19 cellular contexts compared by ENCODE assay signal in genomic region chr13:44397766-44398223, GRCh38. TPM values are rescaled to one million over a fixed set of nuclear protein-coding genes. Genes with fewer than 3 reads are reported as not detected.
DNase-seq lines count a peak whose midpoint lies in the region; ATAC-seq, FAIRE-seq and TF ChIP-seq lines count a peak whose summit lies in the region.
"Had no signal": no experiment of that assay in that cellular context is flagged by ENCODE, and none has a peak within 500 bp of the region (broad histone marks: within the 10 kb centered on the region; RNA-seq: fewer than 3 reads in every experiment).

No MANE protein-coding gene starts in this region.

- H2AFZ ChIP-seq in K562 (ENCODE audit: low read depth, low read length): peak overlapping the region; percentile 84
- H2AFZ ChIP-seq: parathyroid adenoma had no signal

- CTCF ChIA-PET in K562 (lab: Yijun Ruan, JAX; ENCODE audit: low intra/inter-chr PET ratio): no interaction called here
- CTCF ChIA-PET in activated CD4-positive, alpha-beta memory T cell treated with anti-CD3 and anti-CD28 coated beads for 36 hours (lab: Charles Lee): no interaction called here

- TF ChIP-seq POLR2A in K562 (conservative IDR thresholded peaks at IDR 0.05) (no peak), sigmoid colon (IDR thresholded peaks at IDR 0.05) (no peak)

- H3K27ac ChIP-seq in HUES6 (ENCODE audit: low read depth, low read length): 0 out of 2 replicates have a peak overlapping the region, but pooled peaks have one; percentile 7
- H3K27ac ChIP-seq in K562 (ENCODE audit: extremely low read depth, low read depth, low read length): peak overlapping the region; percentile 78
- peak overlapping the region; percentile 25 for H3K27ac ChIP-seq in lower lobe of right lung
- H3K27ac ChIP-seq in sigmoid colon: peak overlapping the region in 3 of 4 donors; percentile 5 to 23 (median 21)
- H3K27ac ChIP-seq: HL-60, parathyroid adenoma had no signal

- peaks cover 7% of the 10 kb centered on the region for H3K27me3 Mint-ChIP-seq in activated CD4-positive, alpha-beta memory T cell treated with anti-CD3 and anti-CD28 coated beads for 36 hours
- H3K27me3 Mint-ChIP-seq: activated CD4-positive, alpha-beta T cell treated with anti-CD3 and anti-CD28 coated beads for 36 hours had no signal

- no peak overlapping the region for H3K4me3 ChIP-seq in HUES6 (ENCODE audit: low read depth, low read length)
- H3K4me3 ChIP-seq in K562: no peak overlapping the region
- no peak overlapping the region for H3K4me3 ChIP-seq in lower lobe of right lung
- no peak overlapping the region for H3K4me3 ChIP-seq in sigmoid colon

- H3K27me3 ChIP-seq in HUES6 (ENCODE audit: control insufficient read depth, insufficient read depth, low read length): no peaks in the 10 kb centered on the region
- no peaks in the 10 kb centered on the region for H3K27me3 ChIP-seq in K562 (ENCODE audit: control insufficient read depth in 2 of 2, insufficient read depth in 2 of 2, low read length in 2 of 2)
- no peaks in the 10 kb centered on the region for H3K27me3 ChIP-seq in lower lobe of right lung (ENCODE audit: low read depth)
- H3K27me3 ChIP-seq in sigmoid colon: no peaks in the 10 kb centered on the region

- no peaks in the 10 kb centered on the region for H3K9me3 Mint-ChIP-seq in activated CD4-positive, alpha-beta memory T cell treated with anti-CD3 and anti-CD28 coated beads for 36 hours

- POLR2A ChIA-PET in K562 (lab: Yijun Ruan, JAX): interaction anchor here (0.6 to 1.1 kb wide), 2 partner anchors 12 to 23 kb away, joined by 3 to 4 read pairs; no protein-coding TSS in a partner anchor
- POLR2A ChIA-PET in activated CD4-positive, alpha-beta memory T cell treated with anti-CD3 and anti-CD28 coated beads for 36 hours (lab: Charles Lee): interaction anchor here (0.8 kb wide), 1 partner anchor 189 kb away, joined by 3 read pairs; no protein-coding TSS in a partner anchor

- no peak for TF ChIP-seq CTCF in K562 (IDR thresholded peaks at IDR 0.05 in 2 of 3, conservative IDR thresholded peaks at IDR 0.05 in 1 of 3; ENCODE audit: insufficient read depth in 2 of 3, low read depth in 1 of 3, low read length in 3 of 3)
- no peak for TF ChIP-seq CTCF in lower lobe of right lung (IDR thresholded peaks at IDR 0.05)
- TF ChIP-seq CTCF in sigmoid colon (IDR thresholded peaks at IDR 0.05): no peak

- peak overlapping the region; percentile 63 for H3K4me2 ChIP-seq in K562 (ENCODE audit: insufficient read depth, low read length)

- H3K36me3 ChIP-seq in HUES6 (ENCODE audit: control insufficient read depth, insufficient read depth, low read length): no peaks in the 10 kb centered on the region
- H3K36me3 ChIP-seq in K562 (ENCODE audit: control insufficient read depth, insufficient read depth, low read length): no peaks in the 10 kb centered on the region
- no peaks in the 10 kb centered on the region for H3K36me3 ChIP-seq in lower lobe of right lung
- no peaks in the 10 kb centered on the region for H3K36me3 ChIP-seq in sigmoid colon

- H3K4me1 Mint-ChIP-seq in activated CD4-positive, alpha-beta memory T cell treated with anti-CD3 and anti-CD28 coated beads for 36 hours (ENCODE audit: low read depth): no peaks in the 10 kb centered on the region
- H3K4me1 Mint-ChIP-seq: activated CD4-positive, alpha-beta T cell treated with anti-CD3 and anti-CD28 coated beads for 36 hours; B cell had no signal

- H3K4me3 Mint-ChIP-seq in activated CD4-positive, alpha-beta memory T cell treated with anti-CD3 and anti-CD28 coated beads for 36 hours: no peak overlapping the region
- H3K4me3 Mint-ChIP-seq: activated CD4-positive, alpha-beta T cell treated with anti-CD3 and anti-CD28 coated beads for 36 hours; B cell had no signal

- FAIRE-seq in K562 (lab: Jason Lieb, UNC): peak; percentile 88
- FAIRE-seq: GM12891, GM19239 had no signal

- no peaks in the 10 kb centered on the region for H4K20me1 ChIP-seq in K562 (replicated peaks; ENCODE audit: control insufficient read depth, insufficient read depth, low read length)

- no peaks in the 10 kb centered on the region for H3K79me2 ChIP-seq in K562 (ENCODE audit: control insufficient read depth, insufficient read depth, low read length)
- H3K79me2 ChIP-seq: parathyroid adenoma had no signal

- H3K9ac ChIP-seq in HUES6 (ENCODE audit: low read length): no peak overlapping the region
- H3K9ac ChIP-seq in K562 (ENCODE audit: insufficient read depth in 1 of 2, low read depth in 2 of 2, low read length in 2 of 2): peak overlapping the region in 1 of 2 experiments; percentile 45; a peak in 2 of 4 replicates
- H3K9ac ChIP-seq: parathyroid adenoma had no signal

- H3K36me3 Mint-ChIP-seq in activated CD4-positive, alpha-beta memory T cell treated with anti-CD3 and anti-CD28 coated beads for 36 hours: no peaks in the 10 kb centered on the region

- peak; percentile 53 to 89 (median 70) for DNase-seq in K562 (ENCODE audit: extremely low read depth in 1 of 4, low spot score in 3 of 4)
- DNase-seq in lower lobe of right lung: no peak
- DNase-seq in sigmoid colon: peak; percentile 37
- DNase-seq in activated CD4-positive, alpha-beta memory T cell treated with anti-CD3 and anti-CD28 coated beads for 36 hours: no peak
- DNase-seq in activated CD4-positive, CD25-positive, alpha-beta regulatory T cell treated with anti-CD3 and anti-CD28 coated beads, Interleukin-2, amount 50 U/mL, for 72 hours: no peak
- DNase-seq in NCI-H2029 (lab: John Stamatoyannopoulos, UW): no peak
- DNase-seq: activated CD4-positive, alpha-beta T cell treated with anti-CD3 and anti-CD28 coated beads for 36 hours; activated T-cell treated with anti-CD3 and anti-CD28 coated beads, Interleukin-2, amount 50 U/mL, for 48 hours; anterior cingulate cortex; DND-41; effector CD8-positive, alpha-beta T cell; stimulated activated naive CD4-positive, alpha-beta T cell treated with Interleukin-2 at 50 U/mL for 16 hours had no signal

- H3K4me1 ChIP-seq in HUES6 (ENCODE audit: control insufficient read depth, insufficient read depth, low read length): peaks cover 43% of the 10 kb centered on the region
- H3K4me1 ChIP-seq in K562 (replicated peaks in 1 of 2; ENCODE audit: control insufficient read depth in 2 of 2, insufficient read depth in 2 of 2, low read length in 2 of 2): peaks cover 23 to 34% of the 10 kb centered on the region in 2 experiments; a peak in 4 of 5 replicates
- H3K4me1 ChIP-seq in lower lobe of right lung: peaks cover 6% of the 10 kb centered on the region
- H3K4me1 ChIP-seq in sigmoid colon: peaks cover 0 to 5% (median 0%) of the 10 kb centered on the region in 4 donors

- no peak overlapping the region for H3K27ac Mint-ChIP-seq in activated CD4-positive, alpha-beta memory T cell treated with anti-CD3 and anti-CD28 coated beads for 36 hours
- H3K27ac Mint-ChIP-seq: activated CD4-positive, alpha-beta T cell treated with anti-CD3 and anti-CD28 coated beads for 36 hours; B cell had no signal

- no peak for TF ChIP-seq RAD21 in K562 (CRISPR knock-in tag; conservative IDR thresholded peaks at IDR 0.05 in 1 of 2, IDR thresholded peaks at IDR 0.05 in 1 of 2)

- ATAC-seq in K562 (peak; percentile 95), lower lobe of right lung (no peak), GM18520 (IDR thresholded peaks at IDR 0.05; ENCODE audit: unreplicated experiment) (no peak)
- ATAC-seq: activated CD4-positive, alpha-beta T cell treated with anti-CD3 and anti-CD28 coated beads for 36 hours had no signal

- TF ChIP-seq EP300 in K562 (IDR thresholded peaks at IDR 0.05; ENCODE audit: low read length) (peak; percentile 89), sigmoid colon (IDR thresholded peaks at IDR 0.05) (no peak)

- BruUV-seq in K562 (replicated peaks; lab: Mats Ljungman, UMichigan): no TSS peak

- 10% methylated on average over 2 of the region's 3 CpGs for WGBS in K562 (ENCODE audit: insufficient coverage, low coverage, missing lambda C conversion rate)
- 80 to 93% methylated on average over 3 of the region's 3 CpGs for WGBS in sigmoid colon, 2 donors

- H3K9me3 ChIP-seq in HUES6 (ENCODE audit: control insufficient read depth, insufficient read depth, low read depth, low read length) (no peaks in the 10 kb centered on the region), K562 (replicated peaks; ENCODE audit: control insufficient read depth, insufficient read depth, low read depth, low read length) (no peaks in the 10 kb centered on the region), lower lobe of right lung (no peaks in the 10 kb centered on the region), sigmoid colon (no peaks in the 10 kb centered on the region)

- in situ Hi-C loops in K562 (cut with MboI): no loop called here

- intact Hi-C loops in K562 (cut with micrococcal nuclease): no loop called here
- intact Hi-C loops in lower lobe of right lung (cut with DNase I): no loop called here
- intact Hi-C loops in sigmoid colon (cut with DNase I): no loop called here
- intact Hi-C loops in activated CD4-positive, alpha-beta memory T cell treated with anti-CD3 and anti-CD28 coated beads for 36 hours (cut with micrococcal nuclease): no loop called here

- H3K9me1 ChIP-seq in K562 (ENCODE audit: control insufficient read depth, insufficient read depth, low read length): no peaks in the 10 kb centered on the region

RNA-seq across cellular contexts. Expression of gene SERP2, which starts 24.2 kb away (rescaled TPM):
- not detected in 2 replicates for total RNA-seq in K562 (2011; cell fraction: chromatin; rRNA removed; ENCODE audit: low replicate concordance)
- total RNA-seq in K562 (2011; cell fraction: nucleolus; rRNA removed): not detected in 2 replicates
- total RNA-seq in K562 (2011; cell fraction: nucleoplasm; rRNA removed): not detected in 2 replicates
- total RNA-seq in K562 (2014; rRNA removed) (not detected in 2 replicates), K562 (2014; rRNA removed; fragmentation: Illumina TruSeq; extraction: Trizol) (not detected in 2 replicates), K562 (2015; rRNA removed; fragmentation: Illumina TruSeq; extraction: Trizol) (not detected in 2 replicates), K562 (2021) (not detected in 2 replicates), lower lobe of right lung (3.7 TPM), sigmoid colon (1 to 10 TPM; 6.9 to 9.6 (median 8.6) TPM)
- polyA plus RNA-seq in K562 (2011; rRNA removed) (not detected in 2 replicates), K562 (2014; fragmentation: Illumina TruSeq; extraction: Trizol) (not detected in 2 replicates), K562 (2014; fragmentation: Nextera tagmentation; extraction: Ambion mirVana) (not detected), K562 (2014; rRNA removed) (0.13 TPM in 1 of 2 replicates, not detected in the other), sigmoid colon (1 to 10 TPM; 3.2 to 6.0 (median 5.0) TPM)
- polyA plus RNA-seq in K562 (2011; cell fraction: cytosol; rRNA removed): not detected in 2 replicates
- not detected in 2 replicates for polyA plus RNA-seq in K562 (2011; cell fraction: nucleus; rRNA removed)
- not detected in 2 replicates for polyA plus RNA-seq in K562 (2012)
- not detected in 2 replicates for polyA minus RNA-seq in K562 (2011; rRNA and poly(A)+ RNA removed)
- polyA minus RNA-seq in K562 (2011; cell fraction: cytosol; rRNA and poly(A)+ RNA removed): not detected in 2 replicates
- polyA minus RNA-seq in K562 (2011; cell fraction: nucleus; rRNA and poly(A)+ RNA removed): not detected in 2 replicates
- total RNA-seq in activated CD4-positive, alpha-beta memory T cell treated with anti-CD3 and anti-CD28 coated beads for 36 hours: not detected
- total RNA-seq: B cell had no signal

Comparison
In these comparisons a context has a peak if more than half of its experiments do, and no peak if none do; other contexts are left out.
1. H3K27ac ChIP-seq: peak in every context shown above with its lines; median percentile 78 in K562; 25 in lower lobe of right lung; 21 in sigmoid colon; 7 in HUES6.
2. DNase-seq: peak in K562 (4 of 4) and sigmoid colon (single experiment); none in lower lobe of right lung (single experiment), activated CD4-positive, alpha-beta memory T cell treated with anti-CD3 and anti-CD28 coated beads for 36 hours (single experiment), activated CD4-positive, CD25-positive, alpha-beta regulatory T cell treated with anti-CD3 and anti-CD28 coated beads, Interleukin-2, amount 50 U/mL, for 72 hours (single experiment) and NCI-H2029 (single experiment).